Comparison of ENCODE assay signal across 1 cellular context in the genomic region with DNA sequence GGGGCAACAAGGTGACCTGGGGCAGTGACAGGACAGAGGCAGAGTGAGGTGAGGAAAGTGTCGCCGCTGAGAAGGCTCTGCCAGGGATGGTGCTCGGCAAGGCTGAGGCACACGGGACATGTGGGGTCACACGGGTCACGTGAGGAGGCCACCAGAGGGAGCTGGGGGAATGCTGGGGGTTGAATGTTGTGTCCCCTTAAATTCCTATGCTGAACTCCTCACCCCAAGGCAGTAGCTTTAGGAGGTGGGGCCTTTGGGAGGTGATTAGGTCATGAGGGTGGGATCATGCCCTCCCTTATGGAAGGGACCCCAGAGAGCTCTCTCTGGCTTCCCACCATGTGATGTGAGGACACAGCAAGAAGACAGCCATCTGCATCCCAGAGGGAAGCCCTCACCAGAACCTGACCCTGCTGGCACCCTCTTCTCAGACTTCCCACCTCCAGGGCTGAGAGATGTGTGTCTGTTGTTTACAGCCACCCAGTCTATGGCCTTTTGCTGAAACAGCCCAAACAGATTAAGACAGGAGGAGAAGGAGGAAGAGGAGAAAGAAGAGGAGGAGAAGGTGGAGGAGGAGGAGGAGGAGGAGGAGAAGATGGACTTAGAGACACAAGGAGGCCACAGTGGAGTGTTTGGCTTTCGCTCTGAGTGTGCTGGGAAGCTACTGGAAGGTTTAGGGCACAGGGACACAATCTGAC.
A peak's percentile ranks its signal among the peaks of the same experiment; 100 is the strongest.
TF ChIP-seq lines count a peak whose summit lies in the region.

No MANE protein-coding gene starts in this region.

TF ChIP-seq in HepG2, 621 proteins besides CTCF, POLR2A, EP300 and RAD21:
- TF ChIP-seq, protein P1, sequence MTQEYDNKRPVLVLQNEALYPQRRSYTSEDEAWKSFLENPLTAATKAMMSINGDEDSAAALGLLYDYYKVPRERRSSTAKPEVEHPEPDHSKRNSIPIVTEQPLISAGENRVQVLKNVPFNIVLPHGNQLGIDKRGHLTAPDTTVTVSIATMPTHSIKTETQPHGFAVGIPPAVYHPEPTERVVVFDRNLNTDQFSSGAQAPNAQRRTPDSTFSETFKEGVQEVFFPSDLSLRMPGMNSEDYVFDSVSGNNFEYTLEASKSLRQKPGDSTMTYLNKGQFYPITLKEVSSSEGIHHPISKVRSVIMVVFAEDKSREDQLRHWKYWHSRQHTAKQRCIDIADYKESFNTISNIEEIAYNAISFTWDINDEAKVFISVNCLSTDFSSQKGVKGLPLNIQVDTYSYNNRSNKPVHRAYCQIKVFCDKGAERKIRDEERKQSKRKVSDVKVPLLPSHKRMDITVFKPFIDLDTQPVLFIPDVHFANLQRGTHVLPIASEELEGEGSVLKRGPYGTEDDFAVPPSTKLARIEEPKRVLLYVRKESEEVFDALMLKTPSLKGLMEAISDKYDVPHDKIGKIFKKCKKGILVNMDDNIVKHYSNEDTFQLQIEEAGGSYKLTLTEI (CRISPR knock-in tag; conservative IDR thresholded peaks at IDR 0.05), result no peak
- TF ChIP-seq NR2F6 (IDR thresholded peaks at IDR 0.05) (no peak), NR2F6 (CRISPR knock-in tag; IDR thresholded peaks at IDR 0.05) (peak; percentile 61; the same call in 1 of the 2 replicates)
